ENCODE assay signal across 28 cellular contexts in the genomic region with DNA sequence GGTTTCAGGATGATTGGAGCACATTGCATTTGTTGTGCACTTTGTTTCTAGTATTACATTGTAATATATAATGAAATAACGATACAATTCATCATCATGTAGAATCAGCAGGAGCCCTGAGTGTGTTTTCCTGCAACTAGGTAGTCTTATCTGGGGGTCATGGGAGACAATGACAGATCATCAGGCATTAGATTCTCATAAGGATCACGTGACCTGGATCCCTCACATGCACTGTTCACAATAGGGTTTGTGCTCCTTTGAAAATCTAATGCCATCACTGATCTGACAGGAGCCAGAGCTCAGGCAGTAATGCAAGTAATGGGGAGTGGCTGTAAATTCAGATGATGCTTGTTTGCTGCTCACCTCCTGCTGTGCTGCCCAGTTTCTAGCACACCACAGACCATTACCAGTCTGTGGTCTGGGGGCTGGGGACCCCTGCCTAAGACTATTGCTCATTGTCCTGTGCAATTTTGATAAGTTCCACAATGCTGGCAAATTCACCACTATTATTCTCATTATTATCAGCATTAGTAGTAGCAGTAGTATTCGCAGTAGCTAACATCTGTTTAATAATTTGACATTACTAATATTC.
"Had no signal": no experiment of that assay in that cellular context is flagged by ENCODE, and none has a peak within 500 bp of the region (broad histone marks: within the 10 kb centered on the region; RNA-seq: fewer than 3 reads in every experiment).

No MANE protein-coding gene starts in this region.

- H3K4me1 Mint-ChIP-seq: stimulated activated effector memory CD8-positive, alpha-beta T cell treated with anti-CD3 and anti-CD28 coated beads, Interleukin-12 subunit alpha, Interleukin-12 subunit beta, amount 100 ng/mL, for 72 hours had no signal

- H3K9me3 Mint-ChIP-seq: activated T-cell treated with anti-CD3 and anti-CD28 coated beads, Interleukin-2, amount 50 U/mL, for 4 hours; activated T-helper 2 cell treated with anti-CD3 and anti-CD28 coated beads, Interferon-gamma antibody, Interleukin-2, Interleukin-4, amounts not matched to agents 10 μg/mL and 5 μg/mL and 100 μg/mL, durations not matched to agents 14 hours and 24 hours and 36 hours; natural killer cell treated with Interleukin-12 subunit alpha and Interleukin-12 subunit beta and Interleukin-15 and Interleukin-18, amount 100 ng/mL, for 72 hours had no signal

- H3K27me3 ChIP-seq: adrenal gland, ascending aorta, hepatocyte, left lung, stomach, tibial nerve had no signal

- H3K79me2 ChIP-seq: hepatocyte had no signal

- ATAC-seq: activated T-cell treated with anti-CD3 and anti-CD28 coated beads, Interleukin-2, amount 50 U/mL, for 4 hours; esophagus mucosa; left lung; natural killer cell treated with Interleukin-12 subunit alpha and Interleukin-12 subunit beta and Interleukin-15 and Interleukin-18, amount 100 ng/mL, for 72 hours; stimulated activated effector memory CD8-positive, alpha-beta T cell treated with anti-CD3 and anti-CD28 coated beads, Interleukin-12 subunit alpha, Interleukin-12 subunit beta, amount 100 ng/mL, for 72 hours had no signal

- H3K27ac ChIP-seq: ascending aorta, left lung, stomach, suprapubic skin, tibial nerve had no signal

- H3K27ac Mint-ChIP-seq: activated naive CD8-positive, alpha-beta T cell; activated T-helper 2 cell treated with anti-CD3 and anti-CD28 coated beads, Interferon-gamma antibody, Interleukin-2, Interleukin-4, amounts not matched to agents 10 μg/mL and 5 μg/mL and 100 μg/mL, durations not matched to agents 14 hours and 24 hours and 36 hours; natural killer cell treated with Interleukin-12 subunit alpha and Interleukin-12 subunit beta and Interleukin-15 and Interleukin-18, amount 100 ng/mL, for 72 hours; stimulated activated effector memory CD8-positive, alpha-beta T cell treated with anti-CD3 and anti-CD28 coated beads, Interleukin-12 subunit alpha, Interleukin-12 subunit beta, amount 100 ng/mL, for 72 hours had no signal

- FAIRE-seq: endothelial cell of umbilical vein, frontal cortex, small intestine, urothelium cell line had no signal

- H3K4me3 ChIP-seq: adrenal gland, ascending aorta, hepatocyte, left lung, stomach, suprapubic skin, tibial nerve had no signal

- H3K9me3 ChIP-seq: adrenal gland, ascending aorta, stomach, suprapubic skin, tibial nerve had no signal

- H3K27me3 Mint-ChIP-seq: activated naive CD8-positive, alpha-beta T cell had no signal

- DNase-seq: activated CD4-positive, alpha-beta T cell treated with anti-CD3 and anti-CD28 coated beads, Interleukin-2, amount 50 U/mL, for 4 hours; activated CD8-positive, alpha-beta memory T cell treated with anti-CD3 and anti-CD28 coated beads for 24 hours; activated CD8-positive, alpha-beta memory T cell treated with anti-CD3 and anti-CD28 coated beads, Interleukin-2, amount 50 U/mL, for 4 hours; activated naive CD4-positive, alpha-beta T cell; activated T-cell treated with anti-CD3 and anti-CD28 coated beads, Interleukin-2, amount 50 U/mL, for 4 hours; central memory CD4-positive, alpha-beta T cell; dermis blood vessel endothelial cell; effector memory CD4-positive, alpha-beta T cell; glutamatergic neuron; kidney glomerular epithelial cell; left lung; posterior cingulate gyrus; small intestine; stimulated activated CD4-positive, alpha-beta T cell treated with anti-CD3 and anti-CD28 coated beads, Interleukin-2, amount 100 ng/mL, for 24 hours; stomach had no signal

- H3K4me3 Mint-ChIP-seq: activated naive CD8-positive, alpha-beta T cell; activated T-cell treated with anti-CD3 and anti-CD28 coated beads, Interleukin-2, amount 50 U/mL, for 4 hours; natural killer cell treated with Interleukin-12 subunit alpha and Interleukin-12 subunit beta and Interleukin-15 and Interleukin-18, amount 100 ng/mL, for 72 hours; stimulated activated effector memory CD8-positive, alpha-beta T cell treated with anti-CD3 and anti-CD28 coated beads, Interleukin-12 subunit alpha, Interleukin-12 subunit beta, amount 100 ng/mL, for 72 hours had no signal

- H3K4me1 ChIP-seq: ascending aorta, left lung had no signal

- H3K36me3 Mint-ChIP-seq: activated naive CD8-positive, alpha-beta T cell; natural killer cell treated with Interleukin-12 subunit alpha and Interleukin-12 subunit beta and Interleukin-15 and Interleukin-18, amount 100 ng/mL, for 72 hours; stimulated activated effector memory CD8-positive, alpha-beta T cell treated with anti-CD3 and anti-CD28 coated beads, Interleukin-12 subunit alpha, Interleukin-12 subunit beta, amount 100 ng/mL, for 72 hours had no signal

- H3K36me3 ChIP-seq: adrenal gland, ascending aorta, left lung, stomach, suprapubic skin, tibial nerve had no signal

- H2AFZ ChIP-seq: hepatocyte had no signal
